In the genomic region with DNA sequence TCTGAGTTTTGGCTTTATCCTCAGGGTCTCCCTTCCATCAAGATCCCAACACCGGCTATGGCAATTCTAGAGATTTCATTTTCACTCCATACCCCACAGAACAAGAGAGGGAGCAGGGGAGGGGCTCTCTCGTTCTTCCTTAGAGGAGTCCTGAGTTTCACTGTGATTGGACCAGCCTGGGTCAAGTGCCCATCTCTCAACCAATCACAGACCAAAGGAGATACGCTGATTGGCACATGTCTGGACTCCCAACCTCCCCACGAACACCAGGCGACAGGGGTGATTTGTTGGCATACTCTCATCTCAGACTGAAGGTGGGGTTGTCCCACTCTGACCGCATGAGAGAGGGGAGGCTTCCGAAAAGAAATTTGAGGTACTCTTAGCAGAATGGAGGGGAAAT, we compare ENCODE assay signal across 3 cellular contexts.
TF ChIP-seq lines count a peak whose summit lies in the region.

No MANE protein-coding gene starts in this region.

TF ChIP-seq in GM23338, 12 proteins besides CTCF, POLR2A, EP300 and RAD21 (continues in another document):
- TF ChIP-seq EZH2phosphoT487 (IDR thresholded peaks at IDR 0.05; ENCODE audit: unreplicated experiment): no peak
- TF ChIP-seq, protein P1, sequence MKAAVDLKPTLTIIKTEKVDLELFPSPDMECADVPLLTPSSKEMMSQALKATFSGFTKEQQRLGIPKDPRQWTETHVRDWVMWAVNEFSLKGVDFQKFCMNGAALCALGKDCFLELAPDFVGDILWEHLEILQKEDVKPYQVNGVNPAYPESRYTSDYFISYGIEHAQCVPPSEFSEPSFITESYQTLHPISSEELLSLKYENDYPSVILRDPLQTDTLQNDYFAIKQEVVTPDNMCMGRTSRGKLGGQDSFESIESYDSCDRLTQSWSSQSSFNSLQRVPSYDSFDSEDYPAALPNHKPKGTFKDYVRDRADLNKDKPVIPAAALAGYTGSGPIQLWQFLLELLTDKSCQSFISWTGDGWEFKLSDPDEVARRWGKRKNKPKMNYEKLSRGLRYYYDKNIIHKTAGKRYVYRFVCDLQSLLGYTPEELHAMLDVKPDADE (IDR thresholded peaks at IDR 0.05): no peak
- TF ChIP-seq, protein P2, sequence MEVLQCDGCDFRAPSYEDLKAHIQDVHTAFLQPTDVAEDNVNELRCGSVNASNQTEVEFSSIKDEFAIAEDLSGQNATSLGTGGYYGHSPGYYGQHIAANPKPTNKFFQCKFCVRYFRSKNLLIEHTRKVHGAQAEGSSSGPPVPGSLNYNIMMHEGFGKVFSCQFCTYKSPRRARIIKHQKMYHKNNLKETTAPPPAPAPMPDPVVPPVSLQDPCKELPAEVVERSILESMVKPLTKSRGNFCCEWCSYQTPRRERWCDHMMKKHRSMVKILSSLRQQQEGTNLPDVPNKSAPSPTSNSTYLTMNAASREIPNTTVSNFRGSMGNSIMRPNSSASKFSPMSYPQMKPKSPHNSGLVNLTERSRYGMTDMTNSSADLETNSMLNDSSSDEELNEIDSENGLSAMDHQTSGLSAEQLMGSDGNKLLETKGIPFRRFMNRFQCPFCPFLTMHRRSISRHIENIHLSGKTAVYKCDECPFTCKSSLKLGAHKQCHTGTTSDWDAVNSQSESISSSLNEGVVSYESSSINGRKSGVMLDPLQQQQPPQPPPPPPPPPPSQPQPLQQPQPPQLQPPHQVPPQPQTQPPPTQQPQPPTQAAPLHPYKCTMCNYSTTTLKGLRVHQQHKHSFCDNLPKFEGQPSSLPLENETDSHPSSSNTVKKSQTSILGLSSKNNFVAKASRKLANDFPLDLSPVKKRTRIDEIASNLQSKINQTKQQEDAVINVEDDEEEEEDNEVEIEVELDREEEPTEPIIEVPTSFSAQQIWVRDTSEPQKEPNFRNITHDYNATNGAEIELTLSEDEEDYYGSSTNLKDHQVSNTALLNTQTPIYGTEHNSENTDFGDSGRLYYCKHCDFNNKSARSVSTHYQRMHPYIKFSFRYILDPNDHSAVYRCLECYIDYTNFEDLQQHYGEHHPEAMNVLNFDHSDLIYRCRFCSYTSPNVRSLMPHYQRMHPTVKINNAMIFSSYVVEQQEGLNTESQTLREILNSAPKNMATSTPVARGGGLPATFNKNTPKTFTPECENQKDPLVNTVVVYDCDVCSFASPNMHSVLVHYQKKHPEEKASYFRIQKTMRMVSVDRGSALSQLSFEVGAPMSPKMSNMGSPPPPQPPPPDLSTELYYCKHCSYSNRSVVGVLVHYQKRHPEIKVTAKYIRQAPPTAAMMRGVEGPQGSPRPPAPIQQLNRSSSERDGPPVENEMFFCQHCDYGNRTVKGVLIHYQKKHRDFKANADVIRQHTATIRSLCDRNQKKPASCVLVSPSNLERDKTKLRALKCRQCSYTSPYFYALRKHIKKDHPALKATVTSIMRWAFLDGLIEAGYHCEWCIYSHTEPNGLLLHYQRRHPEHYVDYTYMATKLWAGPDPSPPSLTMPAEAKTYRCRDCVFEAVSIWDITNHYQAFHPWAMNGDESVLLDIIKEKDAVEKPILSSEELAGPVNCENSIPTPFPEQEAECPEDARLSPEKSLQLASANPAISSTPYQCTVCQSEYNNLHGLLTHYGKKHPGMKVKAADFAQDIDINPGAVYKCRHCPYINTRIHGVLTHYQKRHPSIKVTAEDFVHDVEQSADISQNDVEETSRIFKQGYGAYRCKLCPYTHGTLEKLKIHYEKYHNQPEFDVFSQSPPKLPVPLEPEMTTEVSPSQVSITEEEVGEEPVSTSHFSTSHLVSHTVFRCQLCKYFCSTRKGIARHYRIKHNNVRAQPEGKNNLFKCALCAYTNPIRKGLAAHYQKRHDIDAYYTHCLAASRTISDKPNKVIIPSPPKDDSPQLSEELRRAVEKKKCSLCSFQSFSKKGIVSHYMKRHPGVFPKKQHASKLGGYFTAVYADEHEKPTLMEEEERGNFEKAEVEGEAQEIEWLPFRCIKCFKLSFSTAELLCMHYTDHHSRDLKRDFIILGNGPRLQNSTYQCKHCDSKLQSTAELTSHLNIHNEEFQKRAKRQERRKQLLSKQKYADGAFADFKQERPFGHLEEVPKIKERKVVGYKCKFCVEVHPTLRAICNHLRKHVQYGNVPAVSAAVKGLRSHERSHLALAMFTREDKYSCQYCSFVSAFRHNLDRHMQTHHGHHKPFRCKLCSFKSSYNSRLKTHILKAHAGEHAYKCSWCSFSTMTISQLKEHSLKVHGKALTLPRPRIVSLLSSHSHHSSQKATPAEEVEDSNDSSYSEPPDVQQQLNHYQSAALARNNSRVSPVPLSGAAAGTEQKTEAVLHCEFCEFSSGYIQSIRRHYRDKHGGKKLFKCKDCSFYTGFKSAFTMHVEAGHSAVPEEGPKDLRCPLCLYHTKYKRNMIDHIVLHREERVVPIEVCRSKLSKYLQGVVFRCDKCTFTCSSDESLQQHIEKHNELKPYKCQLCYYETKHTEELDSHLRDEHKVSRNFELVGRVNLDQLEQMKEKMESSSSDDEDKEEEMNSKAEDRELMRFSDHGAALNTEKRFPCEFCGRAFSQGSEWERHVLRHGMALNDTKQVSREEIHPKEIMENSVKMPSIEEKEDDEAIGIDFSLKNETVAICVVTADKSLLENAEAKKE (CRISPR knock-in tag; IDR thresholded peaks at IDR 0.05): no peak

TF ChIP-seq in IMR-90, 13 proteins besides CTCF, POLR2A, EP300 and RAD21:
- TF ChIP-seq MAZ (IDR thresholded peaks at IDR 0.05; ENCODE audit: borderline replicate concordance, low read depth, low read length): no peak
- TF ChIP-seq CHD1 (IDR thresholded peaks at IDR 0.05; ENCODE audit: low read depth, low read length): no peak
- TF ChIP-seq, protein P3, sequence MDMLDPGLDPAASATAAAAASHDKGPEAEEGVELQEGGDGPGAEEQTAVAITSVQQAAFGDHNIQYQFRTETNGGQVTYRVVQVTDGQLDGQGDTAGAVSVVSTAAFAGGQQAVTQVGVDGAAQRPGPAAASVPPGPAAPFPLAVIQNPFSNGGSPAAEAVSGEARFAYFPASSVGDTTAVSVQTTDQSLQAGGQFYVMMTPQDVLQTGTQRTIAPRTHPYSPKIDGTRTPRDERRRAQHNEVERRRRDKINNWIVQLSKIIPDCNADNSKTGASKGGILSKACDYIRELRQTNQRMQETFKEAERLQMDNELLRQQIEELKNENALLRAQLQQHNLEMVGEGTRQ (IDR thresholded peaks at IDR 0.05; ENCODE audit: low read depth, low read length): 0 out of 2 replicates have a peak, but pooled peaks have one; percentile 8

TF ChIP-seq in WTC11, 78 proteins besides CTCF, POLR2A, EP300 and RAD21:
- TF ChIP-seq GRHL2 (CRISPR knock-in tag; IDR thresholded peaks at IDR 0.05; ENCODE audit: insufficient replicate concordance, severe bottlenecking) (no peak), NFYB (CRISPR knock-in tag; conservative IDR thresholded peaks at IDR 0.05; ENCODE audit: low read depth) (peak; percentile 52), SP1 (CRISPR knock-in tag; conservative IDR thresholded peaks at IDR 0.05) (no peak), TP53 (CRISPR knock-in tag; IDR thresholded peaks at IDR 0.05) (no peak), JUN (CRISPR knock-in tag; IDR thresholded peaks at IDR 0.05) (no peak)
- TF ChIP-seq, protein P4, sequence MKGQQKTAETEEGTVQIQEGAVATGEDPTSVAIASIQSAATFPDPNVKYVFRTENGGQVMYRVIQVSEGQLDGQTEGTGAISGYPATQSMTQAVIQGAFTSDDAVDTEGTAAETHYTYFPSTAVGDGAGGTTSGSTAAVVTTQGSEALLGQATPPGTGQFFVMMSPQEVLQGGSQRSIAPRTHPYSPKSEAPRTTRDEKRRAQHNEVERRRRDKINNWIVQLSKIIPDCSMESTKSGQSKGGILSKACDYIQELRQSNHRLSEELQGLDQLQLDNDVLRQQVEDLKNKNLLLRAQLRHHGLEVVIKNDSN (CRISPR knock-in tag; IDR thresholded peaks at IDR 0.05): 0 out of 2 replicates have a peak, but pooled peaks have one; percentile 28
- TF ChIP-seq, protein P3 (CRISPR knock-in tag; IDR thresholded peaks at IDR 0.05): peak; percentile 63
